ENCODE assay signal across 8 cellular contexts in the genomic region with DNA sequence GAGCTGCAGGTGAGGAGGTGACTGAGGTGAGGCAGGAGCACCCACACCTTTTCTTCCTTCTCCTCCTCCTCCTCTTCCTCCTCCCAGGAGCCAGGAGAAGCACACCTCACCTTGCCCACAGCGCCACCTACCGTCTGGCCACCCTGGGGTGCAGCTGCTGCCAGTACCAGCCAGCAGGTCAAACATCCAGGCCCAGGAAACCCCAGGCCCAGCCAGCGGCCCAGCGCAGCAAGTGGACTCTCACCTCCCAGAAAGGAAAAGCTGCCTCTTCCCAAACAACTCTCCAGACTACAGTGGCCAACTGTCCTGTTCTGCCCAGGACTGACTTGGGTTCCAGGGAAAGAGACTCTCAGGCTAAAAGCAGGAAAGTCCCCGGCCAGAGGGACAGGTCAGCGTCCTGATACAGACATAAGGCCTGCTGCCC. TPM values are rescaled to one million over a fixed set of nuclear protein-coding genes. Genes with fewer than 3 reads are reported as not detected.
DNase-seq lines count a peak whose midpoint lies in the region; ATAC-seq and TF ChIP-seq lines count a peak whose summit lies in the region.

No MANE protein-coding gene starts in this region.

- no peaks in the 10 kb centered on the region for H3K9me3 ChIP-seq in CD4-positive, CD25-positive, alpha-beta regulatory T cell (ENCODE audit: control insufficient read depth in 2 of 2, low read length in 2 of 2)
- no peaks in the 10 kb centered on the region for H3K9me3 ChIP-seq in SJCRH30 (replicated peaks)

- no peak overlapping the region for H3K4me3 Mint-ChIP-seq in CD4-positive, CD25-positive, alpha-beta regulatory T cell
- no peak overlapping the region for H3K4me3 Mint-ChIP-seq in activated naive CD8-positive, alpha-beta T cell treated with anti-CD3 and anti-CD28 coated beads, Interleukin-2, amount 10 ng/mL, durations not matched to agents 7 days and 5 days

- no peak overlapping the region for H3K27ac ChIP-seq in CD4-positive, CD25-positive, alpha-beta regulatory T cell (ENCODE audit: insufficient read depth, low read length, poor library complexity, severe bottlenecking)
- no peak overlapping the region for H3K27ac ChIP-seq in SJCRH30

- no peaks in the 10 kb centered on the region for H3K27me3 ChIP-seq in CD4-positive, CD25-positive, alpha-beta regulatory T cell (ENCODE audit: control insufficient read depth, insufficient read depth, low read length)
- H3K27me3 ChIP-seq in SJCRH30 = no peaks in the 10 kb centered on the region

- no peaks in the 10 kb centered on the region for H3K9me3 Mint-ChIP-seq in CD4-positive, CD25-positive, alpha-beta regulatory T cell
- H3K9me3 Mint-ChIP-seq in activated naive CD8-positive, alpha-beta T cell treated with anti-CD3 and anti-CD28 coated beads, Interleukin-2, amount 10 ng/mL, durations not matched to agents 7 days and 5 days = no peaks in the 10 kb centered on the region

- H3K27me3 Mint-ChIP-seq in CD4-positive, CD25-positive, alpha-beta regulatory T cell = no peaks in the 10 kb centered on the region
- no peaks in the 10 kb centered on the region for H3K27me3 Mint-ChIP-seq in activated naive CD8-positive, alpha-beta T cell treated with anti-CD3 and anti-CD28 coated beads, Interleukin-2, amount 10 ng/mL, durations not matched to agents 7 days and 5 days

- no peak for ATAC-seq in CD4-positive, CD25-positive, alpha-beta regulatory T cell (ENCODE audit: low read depth in 2 of 2)
- peak; percentile 43 for ATAC-seq in activated naive CD8-positive, alpha-beta T cell treated with anti-CD3 and anti-CD28 coated beads, Interleukin-2, amount 10 ng/mL, durations not matched to agents 7 days and 5 days (ENCODE audit: low read depth)
- no peak for ATAC-seq in HG03025 (IDR thresholded peaks at IDR 0.05; ENCODE audit: low FRiP score, unreplicated experiment)

- H3K36me3 ChIP-seq in CD4-positive, CD25-positive, alpha-beta regulatory T cell (ENCODE audit: control insufficient read depth, insufficient read depth, low read length) = no peaks in the 10 kb centered on the region
- no peaks in the 10 kb centered on the region for H3K36me3 ChIP-seq in SJCRH30

- POLR2A ChIA-PET in activated naive CD8-positive, alpha-beta T cell treated with anti-CD3 and anti-CD28 coated beads, Interleukin-2, amount 10 ng/mL, durations not matched to agents 7 days and 5 days (lab: Charles Lee) = no interaction called here

- H3K4me1 Mint-ChIP-seq in CD4-positive, CD25-positive, alpha-beta regulatory T cell = no peaks in the 10 kb centered on the region
- no peaks in the 10 kb centered on the region for H3K4me1 Mint-ChIP-seq in activated naive CD8-positive, alpha-beta T cell treated with anti-CD3 and anti-CD28 coated beads, Interleukin-2, amount 10 ng/mL, durations not matched to agents 7 days and 5 days

- no peak overlapping the region for H3K4me3 ChIP-seq in CD4-positive, CD25-positive, alpha-beta regulatory T cell (ENCODE audit: low read depth, low read length)
- H3K4me3 ChIP-seq in HFF-Myc (replicated peaks; ENCODE audit: low read depth, low read length) (no peak overlapping the region), SJCRH30 (no peak overlapping the region)

- H3K27ac Mint-ChIP-seq in CD4-positive, CD25-positive, alpha-beta regulatory T cell = no peak overlapping the region
- H3K27ac Mint-ChIP-seq in activated naive CD8-positive, alpha-beta T cell treated with anti-CD3 and anti-CD28 coated beads, Interleukin-2, amount 10 ng/mL, durations not matched to agents 7 days and 5 days = peak overlapping the region; percentile 15

- H3K36me3 Mint-ChIP-seq in CD4-positive, CD25-positive, alpha-beta regulatory T cell = peaks cover 9% of the 10 kb centered on the region
- no peaks in the 10 kb centered on the region for H3K36me3 Mint-ChIP-seq in activated naive CD8-positive, alpha-beta T cell treated with anti-CD3 and anti-CD28 coated beads, Interleukin-2, amount 10 ng/mL, durations not matched to agents 7 days and 5 days

- DNase-seq in CD4-positive, CD25-positive, alpha-beta regulatory T cell = peak; percentile 15 to 38 (median 18)
- DNase-seq in HFF-Myc (ENCODE audit: extremely low read depth, low read depth) = no peak
- peak; percentile 72 to 79 for DNase-seq in SJCRH30
- peak; percentile 81 for DNase-seq in activated naive CD8-positive, alpha-beta T cell treated with anti-CD3 and anti-CD28 coated beads, Interleukin-2, amount 10 ng/mL, durations not matched to agents 7 days and 5 days
- peak; percentile 86 for DNase-seq in hepatic stellate cell (ENCODE audit: low spot score)
- peak; percentile 78 for DNase-seq in stimulated activated CD4-positive, alpha-beta T cell treated with anti-CD3 and anti-CD28 coated beads, Interleukin-15, amount 100 ng/mL, for 24 hours
- DNase-seq in NCI-H774 (lab: John Stamatoyannopoulos, UW) = no peak

- no peaks in the 10 kb centered on the region for H3K4me1 ChIP-seq in CD4-positive, CD25-positive, alpha-beta regulatory T cell (ENCODE audit: control insufficient read depth, insufficient read depth, low read length, poor library complexity, severe bottlenecking)
- H3K4me1 ChIP-seq in SJCRH30 = peaks cover 11% of the 10 kb centered on the region; the same call in 1 of the 2 replicates

- TF ChIP-seq CTCF in HFF-Myc (IDR thresholded peaks at IDR 0.05; ENCODE audit: low read depth, low read length, missing control alignments) = peak; percentile 82

RNA-seq across cellular contexts. Expression of gene PEMT, which starts 22.7 kb away (rescaled TPM):
- total RNA-seq in CD4-positive, CD25-positive, alpha-beta regulatory T cell = 13.2 TPM
- polyA plus RNA-seq in CD4-positive, CD25-positive, alpha-beta regulatory T cell = 10 to 100 TPM; 23.8 to 33.2 (median 29.4) TPM
- 62.5 and 65.2 TPM in 2 replicates for total RNA-seq in SJCRH30 (2014; rRNA removed; shearing (Covaris generic))
- total RNA-seq in activated naive CD8-positive, alpha-beta T cell treated with anti-CD3 and anti-CD28 coated beads, Interleukin-2, amount 10 ng/mL, durations not matched to agents 7 days and 5 days = 10 to 100 TPM; 13.1 to 13.9 TPM

Comparison
In these comparisons a context has a peak if more than half of its experiments do, and no peak if none do; other contexts are left out.
1. DNase-seq: peak in CD4-positive, CD25-positive, alpha-beta regulatory T cell (3 of 3), SJCRH30 (2 of 2), activated naive CD8-positive, alpha-beta T cell treated with anti-CD3 and anti-CD28 coated beads, Interleukin-2, amount 10 ng/mL, durations not matched to agents 7 days and 5 days (single experiment), hepatic stellate cell (single experiment) and stimulated activated CD4-positive, alpha-beta T cell treated with anti-CD3 and anti-CD28 coated beads, Interleukin-15, amount 100 ng/mL, for 24 hours (single experiment); none in HFF-Myc (single experiment) and NCI-H774 (single experiment).